In genomic region chr11:66546368-66546965, GRCh38 we compare ENCODE assay signal across 9 cellular contexts. TPM values are rescaled to one million over a fixed set of nuclear protein-coding genes. Genes with fewer than 3 reads are reported as not detected.
A peak's percentile ranks its signal among the peaks of the same experiment; 100 is the strongest.
DNase-seq lines count a peak whose midpoint lies in the region; ATAC-seq and TF ChIP-seq lines count a peak whose summit lies in the region.
"Had no signal": no experiment of that assay in that cellular context is flagged by ENCODE, and none has a peak within 500 bp of the region (broad histone marks: within the 10 kb centered on the region; RNA-seq: fewer than 3 reads in every experiment).

Gene ACTN3, plus strand, starts transcription at chr11:66546903. Its CDS starts 35 bp downstream, at chr11:66546938.

- H3K27me3 Mint-ChIP-seq in CD4-positive, alpha-beta memory T cell = no peaks in the 10 kb centered on the region

- no peak for TF ChIP-seq EP300 in Ishikawa (IDR thresholded peaks at IDR 0.05; ENCODE audit: borderline replicate concordance)

- no peak for ATAC-seq in lung (ENCODE audit: insufficient read depth, low FRiP score)
- no peak for ATAC-seq in HG03432 (IDR thresholded peaks at IDR 0.05; ENCODE audit: unreplicated experiment)

- peak within 1 kb of the TSS; percentile 82 for H3K27ac ChIP-seq in CD4-positive, alpha-beta memory T cell (ENCODE audit: low read depth, low read length)
- peak within 1 kb of the TSS; percentile 68 to 87 for H3K27ac ChIP-seq in lung (ENCODE audit: low read depth in 1 of 2, low read length in 1 of 2)
- H3K27ac ChIP-seq in vagina = peak within 1 kb of the TSS; percentile 57

- peak within 1 kb of the TSS; percentile 67 to 91 (median 89) for H3K27ac Mint-ChIP-seq in CD4-positive, alpha-beta memory T cell

- intact Hi-C loops in CD4-positive, alpha-beta memory T cell (cut with micrococcal nuclease) = loop anchor here (1.0 kb wide), 2 partner anchors 47 to 132 kb away; partner anchors contain the start of genes CCDC87 and CCS
- intact Hi-C loops in vagina (cut with DNase I) = no loop called here

- H3K36me3 Mint-ChIP-seq in CD4-positive, alpha-beta memory T cell = peaks cover 20 to 29% of the 10 kb centered on the region in 2 donors

- no peaks in the 10 kb centered on the region for H3K27me3 ChIP-seq in CD4-positive, alpha-beta memory T cell (ENCODE audit: insufficient read depth, low read length)
- no peaks in the 10 kb centered on the region for H3K27me3 ChIP-seq in lung (ENCODE audit: control insufficient read depth, insufficient read depth)
- H3K27me3 ChIP-seq in vagina = no peaks in the 10 kb centered on the region

- H3K4me1 Mint-ChIP-seq in CD4-positive, alpha-beta memory T cell = peaks cover 21 to 57% (median 33%) of the 10 kb centered on the region in 4 donors

- H3K9me3 Mint-ChIP-seq in CD4-positive, alpha-beta memory T cell = no peaks in the 10 kb centered on the region

- POLR2A ChIA-PET in CD4-positive, alpha-beta memory T cell (lab: Charles Lee; ENCODE audit: partially characterized antibody) = interaction anchor here (0.6 to 4.1 kb wide), 24 partner anchors 8 to 658 kb away, joined by 3 to 44 read pairs (median 5); partner anchors contain the start of genes BBS1, CCDC87, CCS and CTSF

- peaks cover 35% of the 10 kb centered on the region for H3K4me1 ChIP-seq in CD4-positive, alpha-beta memory T cell (ENCODE audit: insufficient read depth, low read length)
- peaks cover 0 to 7% of the 10 kb centered on the region in 2 donors for H3K4me1 ChIP-seq in lung (ENCODE audit: control insufficient read depth in 2 of 2, insufficient read depth in 2 of 2, low read length in 2 of 2)
- H3K4me1 ChIP-seq in vagina = peaks cover 42% of the 10 kb centered on the region

- peak within 1 kb of the TSS; percentile 85 to 93 (median 87) for H3K4me3 Mint-ChIP-seq in CD4-positive, alpha-beta memory T cell

- TF ChIP-seq CTCF in lung (IDR thresholded peaks at IDR 0.05; ENCODE audit: control extremely low read depth, extremely low read depth) (no peak), vagina (IDR thresholded peaks at IDR 0.05) (no peak)

- TF ChIP-seq RAD21 in Ishikawa (IDR thresholded peaks at IDR 0.05; ENCODE audit: low read depth) = no peak

- 5 to 7% methylated on average over 37 of the region's 37 CpGs for WGBS in lung, 2 donors

- peak within 1 kb of the TSS; percentile 82 to 84 for H3K4me3 ChIP-seq in CD4-positive, alpha-beta memory T cell (ENCODE audit: low read length in 2 of 2)
- peak within 1 kb of the TSS; percentile 93 for H3K4me3 ChIP-seq in lung
- H3K4me3 ChIP-seq in vagina = peak within 1 kb of the TSS; percentile 80 to 88

- DNase-seq in CD4-positive, alpha-beta memory T cell = no peak
- peak; percentile 77 for DNase-seq in cerebellar cortex (ENCODE audit: low spot score)
- DNase-seq in lung (ENCODE audit: low spot score) = peak; percentile 37
- DNase-seq in vagina (ENCODE audit: extremely low spot score in 2 of 2) = no peak
- no peak for DNase-seq in NCI-H748 treated with DMSO at 0.1 percent for 48 hours (lab: John Stamatoyannopoulos, UW)
- DNase-seq in NCI-H2081 treated with DMSO at 0.1 percent for 48 hours (lab: John Stamatoyannopoulos, UW) = no peak

- no peak for TF ChIP-seq POLR2A in vagina (IDR thresholded peaks at IDR 0.05)

- CTCF ChIA-PET in CD4-positive, alpha-beta memory T cell (lab: Charles Lee; ENCODE audit: partially characterized antibody) = interaction anchor here (2.1 to 2.9 kb wide), 2 partner anchors 34 to 131 kb away, joined by 11 to 17 read pairs; partner anchors contain the start of gene RBM4B

- H3K9me3 ChIP-seq in CD4-positive, alpha-beta memory T cell (ENCODE audit: control insufficient read depth in 1 of 2, low read length in 2 of 2) = no peaks in the 10 kb centered on the region
- H3K9me3 ChIP-seq in lung (ENCODE audit: control insufficient read depth in 2 of 2, insufficient read depth in 1 of 2, low read length in 1 of 2) = no peaks in the 10 kb centered on the region
- H3K9me3 ChIP-seq in vagina = no peaks in the 10 kb centered on the region

- H3K36me3 ChIP-seq in CD4-positive, alpha-beta memory T cell (ENCODE audit: insufficient read depth, low read length) = no peaks in the 10 kb centered on the region
- H3K36me3 ChIP-seq in lung (ENCODE audit: control insufficient read depth in 2 of 2, insufficient read depth in 2 of 2, low read length in 2 of 2) (peaks cover 0 to 11% of the 10 kb centered on the region in 2 donors), vagina (peaks cover 0 to 5% of the 10 kb centered on the region in 2 donors)

TF ChIP-seq in Ishikawa, 13 proteins besides CTCF, POLR2A, EP300 and RAD21:
- TF ChIP-seq YY1 (IDR thresholded peaks at IDR 0.05; ENCODE audit: low read depth) (0 out of 2 replicates have a peak, but pooled peaks have one; percentile 10), NFIC (IDR thresholded peaks at IDR 0.05) (no peak)

RNA-seq across cellular contexts. Expression of gene ACTN3, which starts in this region (rescaled TPM):
- total RNA-seq in CD4-positive, alpha-beta memory T cell = under 1 TPM; 0.17 to 0.20 TPM
- polyA plus RNA-seq in CD4-positive, alpha-beta memory T cell = not detected
- under 1 TPM in 1 of 2 donors, not detected in 1; 0.15 TPM for total RNA-seq in lung
- under 1 TPM; 0.04 to 0.07 TPM for polyA plus RNA-seq in lung
- total RNA-seq in vagina = not detected
- total RNA-seq: HT1080 had no signal

Comparison
In these comparisons a context has a peak if more than half of its experiments do, and no peak if none do; other contexts are left out.
1. Peak in DNase-seq, H3K4me3 ChIP-seq and H3K27ac ChIP-seq in lung; RNA of the gene not detected or under 1 TPM.